Comparison of ENCODE assay signal across 1 cellular context in the genomic region with DNA sequence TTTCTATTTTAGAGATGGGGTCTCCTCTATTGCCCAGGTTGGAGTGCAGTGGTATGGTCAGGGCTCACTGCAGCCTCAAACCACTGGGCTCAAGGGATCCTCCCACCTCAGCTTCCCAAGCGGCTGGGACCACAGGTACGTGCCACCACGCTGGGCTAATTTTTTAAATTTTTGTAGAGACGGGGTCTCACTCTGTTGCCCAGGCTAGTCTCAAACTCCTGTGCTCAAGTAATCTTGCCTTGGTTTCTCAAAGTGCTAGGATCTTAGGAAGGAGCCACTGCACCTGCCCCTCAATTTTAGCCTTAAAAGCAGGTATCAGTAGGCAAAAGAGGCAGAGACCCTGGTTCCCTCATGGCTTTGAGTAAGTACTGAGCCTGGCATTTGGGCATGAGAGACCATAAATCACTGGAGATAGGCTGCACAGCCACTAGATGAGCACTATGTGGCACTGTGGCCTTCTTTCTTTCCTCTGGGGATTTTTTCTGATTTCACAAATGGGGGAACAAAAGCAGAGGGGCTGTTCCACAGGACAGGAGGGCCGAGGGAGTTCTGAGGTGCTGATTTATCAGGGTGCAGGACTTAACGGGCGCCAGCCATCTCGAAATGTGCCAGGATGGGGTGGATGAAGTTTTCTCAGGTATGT.
TF ChIP-seq lines count a peak whose summit lies in the region.

No MANE protein-coding gene starts in this region.

TF ChIP-seq in GM23338, 12 proteins besides CTCF, POLR2A, EP300 and RAD21 (continued from another document):
- TF ChIP-seq, protein P1, sequence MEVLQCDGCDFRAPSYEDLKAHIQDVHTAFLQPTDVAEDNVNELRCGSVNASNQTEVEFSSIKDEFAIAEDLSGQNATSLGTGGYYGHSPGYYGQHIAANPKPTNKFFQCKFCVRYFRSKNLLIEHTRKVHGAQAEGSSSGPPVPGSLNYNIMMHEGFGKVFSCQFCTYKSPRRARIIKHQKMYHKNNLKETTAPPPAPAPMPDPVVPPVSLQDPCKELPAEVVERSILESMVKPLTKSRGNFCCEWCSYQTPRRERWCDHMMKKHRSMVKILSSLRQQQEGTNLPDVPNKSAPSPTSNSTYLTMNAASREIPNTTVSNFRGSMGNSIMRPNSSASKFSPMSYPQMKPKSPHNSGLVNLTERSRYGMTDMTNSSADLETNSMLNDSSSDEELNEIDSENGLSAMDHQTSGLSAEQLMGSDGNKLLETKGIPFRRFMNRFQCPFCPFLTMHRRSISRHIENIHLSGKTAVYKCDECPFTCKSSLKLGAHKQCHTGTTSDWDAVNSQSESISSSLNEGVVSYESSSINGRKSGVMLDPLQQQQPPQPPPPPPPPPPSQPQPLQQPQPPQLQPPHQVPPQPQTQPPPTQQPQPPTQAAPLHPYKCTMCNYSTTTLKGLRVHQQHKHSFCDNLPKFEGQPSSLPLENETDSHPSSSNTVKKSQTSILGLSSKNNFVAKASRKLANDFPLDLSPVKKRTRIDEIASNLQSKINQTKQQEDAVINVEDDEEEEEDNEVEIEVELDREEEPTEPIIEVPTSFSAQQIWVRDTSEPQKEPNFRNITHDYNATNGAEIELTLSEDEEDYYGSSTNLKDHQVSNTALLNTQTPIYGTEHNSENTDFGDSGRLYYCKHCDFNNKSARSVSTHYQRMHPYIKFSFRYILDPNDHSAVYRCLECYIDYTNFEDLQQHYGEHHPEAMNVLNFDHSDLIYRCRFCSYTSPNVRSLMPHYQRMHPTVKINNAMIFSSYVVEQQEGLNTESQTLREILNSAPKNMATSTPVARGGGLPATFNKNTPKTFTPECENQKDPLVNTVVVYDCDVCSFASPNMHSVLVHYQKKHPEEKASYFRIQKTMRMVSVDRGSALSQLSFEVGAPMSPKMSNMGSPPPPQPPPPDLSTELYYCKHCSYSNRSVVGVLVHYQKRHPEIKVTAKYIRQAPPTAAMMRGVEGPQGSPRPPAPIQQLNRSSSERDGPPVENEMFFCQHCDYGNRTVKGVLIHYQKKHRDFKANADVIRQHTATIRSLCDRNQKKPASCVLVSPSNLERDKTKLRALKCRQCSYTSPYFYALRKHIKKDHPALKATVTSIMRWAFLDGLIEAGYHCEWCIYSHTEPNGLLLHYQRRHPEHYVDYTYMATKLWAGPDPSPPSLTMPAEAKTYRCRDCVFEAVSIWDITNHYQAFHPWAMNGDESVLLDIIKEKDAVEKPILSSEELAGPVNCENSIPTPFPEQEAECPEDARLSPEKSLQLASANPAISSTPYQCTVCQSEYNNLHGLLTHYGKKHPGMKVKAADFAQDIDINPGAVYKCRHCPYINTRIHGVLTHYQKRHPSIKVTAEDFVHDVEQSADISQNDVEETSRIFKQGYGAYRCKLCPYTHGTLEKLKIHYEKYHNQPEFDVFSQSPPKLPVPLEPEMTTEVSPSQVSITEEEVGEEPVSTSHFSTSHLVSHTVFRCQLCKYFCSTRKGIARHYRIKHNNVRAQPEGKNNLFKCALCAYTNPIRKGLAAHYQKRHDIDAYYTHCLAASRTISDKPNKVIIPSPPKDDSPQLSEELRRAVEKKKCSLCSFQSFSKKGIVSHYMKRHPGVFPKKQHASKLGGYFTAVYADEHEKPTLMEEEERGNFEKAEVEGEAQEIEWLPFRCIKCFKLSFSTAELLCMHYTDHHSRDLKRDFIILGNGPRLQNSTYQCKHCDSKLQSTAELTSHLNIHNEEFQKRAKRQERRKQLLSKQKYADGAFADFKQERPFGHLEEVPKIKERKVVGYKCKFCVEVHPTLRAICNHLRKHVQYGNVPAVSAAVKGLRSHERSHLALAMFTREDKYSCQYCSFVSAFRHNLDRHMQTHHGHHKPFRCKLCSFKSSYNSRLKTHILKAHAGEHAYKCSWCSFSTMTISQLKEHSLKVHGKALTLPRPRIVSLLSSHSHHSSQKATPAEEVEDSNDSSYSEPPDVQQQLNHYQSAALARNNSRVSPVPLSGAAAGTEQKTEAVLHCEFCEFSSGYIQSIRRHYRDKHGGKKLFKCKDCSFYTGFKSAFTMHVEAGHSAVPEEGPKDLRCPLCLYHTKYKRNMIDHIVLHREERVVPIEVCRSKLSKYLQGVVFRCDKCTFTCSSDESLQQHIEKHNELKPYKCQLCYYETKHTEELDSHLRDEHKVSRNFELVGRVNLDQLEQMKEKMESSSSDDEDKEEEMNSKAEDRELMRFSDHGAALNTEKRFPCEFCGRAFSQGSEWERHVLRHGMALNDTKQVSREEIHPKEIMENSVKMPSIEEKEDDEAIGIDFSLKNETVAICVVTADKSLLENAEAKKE (CRISPR knock-in tag; IDR thresholded peaks at IDR 0.05): no peak
- TF ChIP-seq POLR2AphosphoS5 (IDR thresholded peaks at IDR 0.05; ENCODE audit: low read depth): no peak
- TF ChIP-seq NANOG (IDR thresholded peaks at IDR 0.05; ENCODE audit: borderline replicate concordance): no peak
- no peak for TF ChIP-seq ZNF331 (CRISPR knock-in tag; IDR thresholded peaks at IDR 0.05; ENCODE audit: low read depth)
